In the genomic region with DNA sequence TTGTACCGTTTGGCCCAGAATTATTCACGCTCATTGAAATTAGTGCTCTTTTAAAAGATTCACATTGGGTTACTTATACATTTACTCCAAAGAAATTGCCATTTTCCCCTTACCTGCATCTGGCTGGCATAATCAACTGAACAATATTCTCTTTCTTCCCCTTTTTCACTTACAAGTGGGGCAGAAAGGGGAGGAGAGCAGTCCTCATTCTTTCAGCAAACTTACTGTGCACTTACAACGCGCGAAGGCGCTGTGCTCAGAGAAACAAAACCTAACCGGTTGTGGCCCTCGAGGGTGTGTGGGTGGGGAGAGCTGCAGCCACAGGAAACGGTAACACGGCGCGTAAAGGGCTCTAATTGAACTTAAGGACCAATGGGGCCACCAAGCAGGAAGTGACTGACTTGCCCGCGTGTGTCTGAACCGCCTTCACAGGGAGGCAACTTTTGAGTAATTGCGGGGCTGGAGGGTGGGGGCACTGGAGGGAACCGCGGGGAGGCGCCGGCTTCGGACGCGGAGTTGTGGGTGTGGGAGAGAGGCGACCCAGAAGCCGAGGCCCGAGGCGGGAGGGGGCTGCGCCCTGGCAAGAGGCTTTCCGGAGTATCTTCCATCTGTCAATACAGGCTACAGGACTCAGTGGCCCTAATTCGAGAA, we compare ENCODE assay signal across 8 cellular contexts. TPM values are rescaled to one million over a fixed set of nuclear protein-coding genes. Genes with fewer than 3 reads are reported as not detected.
DNase-seq lines count a peak whose midpoint lies in the region; ATAC-seq and TF ChIP-seq lines count a peak whose summit lies in the region.

No MANE protein-coding gene starts in this region.

- H3K27me3 ChIP-seq in liver (ENCODE audit: control insufficient read depth in 4 of 4, insufficient read depth in 4 of 4, low read length in 3 of 4): no peaks in the 10 kb centered on the region

- H3K4me1 Mint-ChIP-seq in activated CD4-positive, alpha-beta T cell treated with anti-CD3 and anti-CD28 coated beads, Interleukin-2, amount 10 ng/mL, durations not matched to agents 24 days and 14 days: peaks cover 46% of the 10 kb centered on the region

- H3K9me3 Mint-ChIP-seq in activated CD4-positive, alpha-beta T cell treated with anti-CD3 and anti-CD28 coated beads, Interleukin-2, amount 10 ng/mL, durations not matched to agents 24 days and 14 days: no peaks in the 10 kb centered on the region

- intact Hi-C loops in activated CD4-positive, alpha-beta T cell treated with anti-CD3 and anti-CD28 coated beads, Interleukin-2, amount 10 ng/mL, durations not matched to agents 24 days and 14 days (cut with micrococcal nuclease): loop anchor here (1.0 to 10.0 kb wide), 5 partner anchors 21 to 614 kb away; a partner anchor contains a TSS

- H3K9me3 ChIP-seq in liver (ENCODE audit: control insufficient read depth in 4 of 4, low read length in 3 of 4): no peaks in the 10 kb centered on the region

- H3K36me3 Mint-ChIP-seq in activated CD4-positive, alpha-beta T cell treated with anti-CD3 and anti-CD28 coated beads, Interleukin-2, amount 10 ng/mL, durations not matched to agents 24 days and 14 days (ENCODE audit: low read depth): peaks cover 36% of the 10 kb centered on the region

- TF ChIP-seq CTCF in liver (IDR thresholded peaks at IDR 0.05; ENCODE audit: low read depth, low read length, missing input control): no peak

- peak; percentile 53 for ATAC-seq in GM19328 (IDR thresholded peaks at IDR 0.05; ENCODE audit: unreplicated experiment)
- ATAC-seq in HG03469 (IDR thresholded peaks at IDR 0.05; ENCODE audit: unreplicated experiment): peak; percentile 33

- DNase-seq in C1 segment of cervical spinal cord (lab: John Stamatoyannopoulos, UW): peak in 10 of 14 donors; percentile 45 to 85 (median 80)
- peak; percentile 89 to 95 for DNase-seq in NCI-H526 (lab: John Stamatoyannopoulos, UW)
- peak; percentile 97 for DNase-seq in activated CD4-positive, alpha-beta T cell treated with anti-CD3 and anti-CD28 coated beads, Interleukin-2, amount 10 ng/mL, durations not matched to agents 24 days and 14 days
- DNase-seq in dedifferentiated amniotic fluid mesenchymal stem cell (ENCODE audit: extremely low spot score): peak; percentile 76
- peak; percentile 87 to 91 for DNase-seq in stimulated activated CD4-positive, alpha-beta T cell treated with anti-CD3 and anti-CD28 coated beads, Interleukin-4, amount 100 ng/mL, for 48 hours (ENCODE audit: low read depth in 2 of 2)

- WGBS in liver: 1% methylated on average over 30 of the region's 30 CpGs

- H3K36me3 ChIP-seq in liver (ENCODE audit: control insufficient read depth in 4 of 4, insufficient read depth in 3 of 4, low read depth in 1 of 4, low read length in 3 of 4): peaks cover 1 to 6% (median 3%) of the 10 kb centered on the region in 4 donors

- H3K4me3 Mint-ChIP-seq in activated CD4-positive, alpha-beta T cell treated with anti-CD3 and anti-CD28 coated beads, Interleukin-2, amount 10 ng/mL, durations not matched to agents 24 days and 14 days: peak overlapping the region; percentile 100

- peak overlapping the region; percentile 22 to 95 (median 72) for H3K4me3 ChIP-seq in liver (ENCODE audit: low read depth in 1 of 3, low read length in 3 of 3)

- no peaks in the 10 kb centered on the region for H3K27me3 Mint-ChIP-seq in activated CD4-positive, alpha-beta T cell treated with anti-CD3 and anti-CD28 coated beads, Interleukin-2, amount 10 ng/mL, durations not matched to agents 24 days and 14 days

- peak overlapping the region; percentile 50 to 85 for H3K9ac ChIP-seq in liver (ENCODE audit: low read depth in 1 of 2, low read length in 2 of 2)

- peaks cover 0 to 17% (median 13%) of the 10 kb centered on the region in 4 donors for H3K4me1 ChIP-seq in liver (ENCODE audit: control insufficient read depth in 4 of 4, insufficient read depth in 4 of 4, low read length in 3 of 4)

- H3K27ac Mint-ChIP-seq in activated CD4-positive, alpha-beta T cell treated with anti-CD3 and anti-CD28 coated beads, Interleukin-2, amount 10 ng/mL, durations not matched to agents 24 days and 14 days: peak overlapping the region; percentile 100

- peak overlapping the region; percentile 95 to 98 for H3K27ac ChIP-seq in liver (ENCODE audit: low read depth in 1 of 2, low read length in 2 of 2)

- peak; percentile 62 to 65 for TF ChIP-seq RAD21 in liver (IDR thresholded peaks at IDR 0.05)

TF ChIP-seq in liver, 16 proteins besides CTCF, POLR2A, EP300 and RAD21:
- TF ChIP-seq RXRA (IDR thresholded peaks at IDR 0.05) (peak; percentile 32 to 42), EGR1 (IDR thresholded peaks at IDR 0.05; ENCODE audit: low read depth in 2 of 2) (peak in 1 of 2 donors; percentile 69), GABPA (IDR thresholded peaks at IDR 0.05 in 1 of 2, conservative IDR thresholded peaks at IDR 0.05 in 1 of 2) (peak; percentile 36 to 40), TAF1 (conservative IDR thresholded peaks at IDR 0.05) (no peak), HNF4A (conservative IDR thresholded peaks at IDR 0.05) (peak in 1 of 2 donors; percentile 22)
- TF ChIP-seq, protein P1, sequence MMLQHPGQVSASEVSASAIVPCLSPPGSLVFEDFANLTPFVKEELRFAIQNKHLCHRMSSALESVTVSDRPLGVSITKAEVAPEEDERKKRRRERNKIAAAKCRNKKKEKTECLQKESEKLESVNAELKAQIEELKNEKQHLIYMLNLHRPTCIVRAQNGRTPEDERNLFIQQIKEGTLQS (IDR thresholded peaks at IDR 0.05): no peak
- TF ChIP-seq, protein P2, sequence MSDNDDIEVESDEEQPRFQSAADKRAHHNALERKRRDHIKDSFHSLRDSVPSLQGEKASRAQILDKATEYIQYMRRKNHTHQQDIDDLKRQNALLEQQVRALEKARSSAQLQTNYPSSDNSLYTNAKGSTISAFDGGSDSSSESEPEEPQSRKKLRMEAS (IDR thresholded peaks at IDR 0.05): peak; percentile 27

RNA-seq across cellular contexts. Expression of a gene that starts 0.7 kb away (rescaled TPM):
- total RNA-seq in activated CD4-positive, alpha-beta T cell treated with anti-CD3 and anti-CD28 coated beads, Interleukin-2, amount 10 ng/mL, durations not matched to agents 24 days and 14 days: 140 TPM in 2 replicates
- 10 to 100 TPM; 46.5 to 63.6 TPM for total RNA-seq in liver
- polyA plus RNA-seq in liver: 10 to 100 TPM; 24.9 to 26.0 TPM

RNA-seq across cellular contexts. Expression of a gene that starts 21.2 kb away (rescaled TPM):
- 236 and 247 TPM in 2 replicates for total RNA-seq in activated CD4-positive, alpha-beta T cell treated with anti-CD3 and anti-CD28 coated beads, Interleukin-2, amount 10 ng/mL, durations not matched to agents 24 days and 14 days
- 10 to 100 TPM; 58.8 to 77.5 TPM for total RNA-seq in liver
- 10 to 100 TPM; 29.9 to 68.7 TPM for polyA plus RNA-seq in liver

RNA-seq across cellular contexts. Expression of a gene that starts 45.8 kb away (rescaled TPM):
- total RNA-seq in activated CD4-positive, alpha-beta T cell treated with anti-CD3 and anti-CD28 coated beads, Interleukin-2, amount 10 ng/mL, durations not matched to agents 24 days and 14 days: 0.02 TPM in 1 of 2 replicates, not detected in the other
- under 1 TPM; 0.08 to 0.28 TPM for total RNA-seq in liver
- under 1 TPM; 0.03 to 0.10 TPM for polyA plus RNA-seq in liver

Comparison
In these comparisons a context has a peak if more than half of its experiments do, and no peak if none do; other contexts are left out.
1. Peak in every context shown above with its lines: DNase-seq, ATAC-seq, H3K4me3 ChIP-seq and H3K27ac ChIP-seq.